ENCODE assay signal across 11 cellular contexts in genomic region chr1:243313635-243314536, GRCh38. TPM values are rescaled to one million over a fixed set of nuclear protein-coding genes. Genes with fewer than 3 reads are reported as not detected.
A peak's percentile ranks its signal among the peaks of the same experiment; 100 is the strongest.
DNase-seq lines count a peak whose midpoint lies in the region; ATAC-seq, FAIRE-seq and TF ChIP-seq lines count a peak whose summit lies in the region.
"Had no signal": no experiment of that assay in that cellular context is flagged by ENCODE, and none has a peak within 500 bp of the region (broad histone marks: within the 10 kb centered on the region; RNA-seq: fewer than 3 reads in every experiment).

No MANE protein-coding gene starts in this region.

- peak; percentile 53 for FAIRE-seq in D721Med (lab: Jason Lieb, UNC)
- FAIRE-seq: K562 had no signal

- H3K4me3 Mint-ChIP-seq in activated T-helper 17 cell treated with anti-CD3 and anti-CD28 coated beads, Interleukin-2, amount 50 U/mL, for 72 hours: no peak overlapping the region
- H3K4me3 Mint-ChIP-seq in activated CD8-positive, alpha-beta T cell treated with anti-CD3 and anti-CD28 coated beads for 36 hours: no peak overlapping the region

- TF ChIP-seq CTCF in D721Med (IDR thresholded peaks at IDR 0.05; ENCODE audit: insufficient read depth, missing control alignments): no peak
- TF ChIP-seq CTCF in activated CD8-positive, alpha-beta T cell treated with anti-CD3 and anti-CD28 coated beads for 36 hours (IDR thresholded peaks at IDR 0.05): no peak

- DNase-seq in D721Med (ENCODE audit: insufficient read length, low spot score) (peak; percentile 18), GM19240 (ENCODE audit: insufficient read length, low spot score) (peak; percentile 19), hypothalamus (lab: John Stamatoyannopoulos, UW) (no peak), AG08396 (ENCODE audit: low spot score) (no peak), left colon (no peak)
- no peak for DNase-seq in activated CD8-positive, alpha-beta T cell treated with anti-CD3 and anti-CD28 coated beads for 36 hours
- DNase-seq: Caco-2, testis had no signal

- POLR2A ChIA-PET in activated CD8-positive, alpha-beta T cell treated with anti-CD3 and anti-CD28 coated beads for 36 hours (lab: Charles Lee): interaction anchor here (0.7 to 1.1 kb wide), 3 partner anchors 55 to 733 kb away, joined by 3 read pairs; partner anchors contain the start of genes CEP170 and SDCCAG8

- no peaks in the 10 kb centered on the region for H3K9me3 Mint-ChIP-seq in activated T-helper 17 cell treated with anti-CD3 and anti-CD28 coated beads, Interleukin-2, amount 50 U/mL, for 72 hours
- H3K9me3 Mint-ChIP-seq in activated CD8-positive, alpha-beta T cell treated with anti-CD3 and anti-CD28 coated beads for 36 hours: no peaks in the 10 kb centered on the region

- no peaks in the 10 kb centered on the region for H3K27me3 Mint-ChIP-seq in activated T-helper 17 cell treated with anti-CD3 and anti-CD28 coated beads, Interleukin-2, amount 50 U/mL, for 72 hours
- H3K27me3 Mint-ChIP-seq in activated CD8-positive, alpha-beta T cell treated with anti-CD3 and anti-CD28 coated beads for 36 hours: no peaks in the 10 kb centered on the region

- peak; percentile 67 for ATAC-seq in HG02970 (IDR thresholded peaks at IDR 0.05; ENCODE audit: low FRiP score, unreplicated experiment)
- peak; percentile 12 for ATAC-seq in activated T-helper 17 cell treated with anti-CD3 and anti-CD28 coated beads, Interleukin-2, amount 50 U/mL, for 72 hours (replicated peaks)
- ATAC-seq in activated CD8-positive, alpha-beta T cell treated with anti-CD3 and anti-CD28 coated beads for 36 hours: no peak
- ATAC-seq in left colon: no peak
- ATAC-seq: K562 had no signal

- peaks cover 30% of the 10 kb centered on the region for H3K36me3 Mint-ChIP-seq in activated T-helper 17 cell treated with anti-CD3 and anti-CD28 coated beads, Interleukin-2, amount 50 U/mL, for 72 hours (ENCODE audit: low read depth)
- peaks cover 17% of the 10 kb centered on the region for H3K36me3 Mint-ChIP-seq in activated CD8-positive, alpha-beta T cell treated with anti-CD3 and anti-CD28 coated beads for 36 hours (ENCODE audit: low read depth)

- no peak overlapping the region for H3K27ac Mint-ChIP-seq in activated T-helper 17 cell treated with anti-CD3 and anti-CD28 coated beads, Interleukin-2, amount 50 U/mL, for 72 hours
- no peak overlapping the region for H3K27ac Mint-ChIP-seq in activated CD8-positive, alpha-beta T cell treated with anti-CD3 and anti-CD28 coated beads for 36 hours

- no peaks in the 10 kb centered on the region for H3K4me1 Mint-ChIP-seq in activated T-helper 17 cell treated with anti-CD3 and anti-CD28 coated beads, Interleukin-2, amount 50 U/mL, for 72 hours
- peaks cover 2% of the 10 kb centered on the region for H3K4me1 Mint-ChIP-seq in activated CD8-positive, alpha-beta T cell treated with anti-CD3 and anti-CD28 coated beads for 36 hours (ENCODE audit: low read depth)

- CTCF ChIA-PET in activated CD8-positive, alpha-beta T cell treated with anti-CD3 and anti-CD28 coated beads for 36 hours (lab: Charles Lee): interaction anchor here (1.1 kb wide), 1 partner anchor 20 kb away, joined by 3 read pairs; no protein-coding TSS in a partner anchor

- intact Hi-C loops in activated CD8-positive, alpha-beta T cell treated with anti-CD3 and anti-CD28 coated beads for 36 hours (cut with micrococcal nuclease): no loop called here
- intact Hi-C loops in left colon (cut with DNase I, micrococcal nuclease): no loop called here

RNA-seq across cellular contexts. Expression of gene SDCCAG8, which starts 58.0 kb away (rescaled TPM):
- 10 to 100 TPM; 22.2 to 31.7 TPM for total RNA-seq in activated T-helper 17 cell treated with anti-CD3 and anti-CD28 coated beads, Interleukin-2, amount 50 U/mL, for 72 hours
- 10 to 100 TPM; 22.4 to 22.6 TPM for total RNA-seq in activated CD8-positive, alpha-beta T cell treated with anti-CD3 and anti-CD28 coated beads for 36 hours
- 10 to 100 TPM; 21.9 to 28.7 TPM for total RNA-seq in left colon

RNA-seq across cellular contexts. Expression of gene CEP170, which starts 58.8 kb away (rescaled TPM):
- 10 to 100 TPM; 30.4 to 43.3 TPM for total RNA-seq in activated T-helper 17 cell treated with anti-CD3 and anti-CD28 coated beads, Interleukin-2, amount 50 U/mL, for 72 hours
- total RNA-seq in activated CD8-positive, alpha-beta T cell treated with anti-CD3 and anti-CD28 coated beads for 36 hours: 10 to 100 TPM; 37.5 to 45.7 TPM
- total RNA-seq in left colon: 10 to 100 TPM in 1 of 2 donors, 1 to 10 TPM in 1; 9.2 to 19.9 TPM

Comparison
In these comparisons a context has a peak if more than half of its experiments do, and no peak if none do; other contexts are left out.
1. DNase-seq: peak in D721Med (single experiment) and GM19240 (single experiment); none in activated CD8-positive, alpha-beta T cell treated with anti-CD3 and anti-CD28 coated beads for 36 hours (single experiment), hypothalamus (0 of 51), AG08396 (single experiment) and left colon (0 of 2).
2. ATAC-seq: peak in HG02970 (single experiment) and activated T-helper 17 cell treated with anti-CD3 and anti-CD28 coated beads, Interleukin-2, amount 50 U/mL, for 72 hours (single experiment); none in activated CD8-positive, alpha-beta T cell treated with anti-CD3 and anti-CD28 coated beads for 36 hours (single experiment) and left colon (single experiment).